In genomic region chrX:150085881-150086280, GRCh38 we compare ENCODE assay signal across 17 cellular contexts.
DNase-seq lines count a peak whose midpoint lies in the region; TF ChIP-seq lines count a peak whose summit lies in the region.
"Had no signal": no experiment of that assay in that cellular context is flagged by ENCODE, and none has a peak within 500 bp of the region (broad histone marks: within the 10 kb centered on the region; RNA-seq: fewer than 3 reads in every experiment).

No MANE protein-coding gene starts in this region.

- intact Hi-C loops in lower leg skin (cut with DNase I; ENCODE audit: low total_unique reads): no loop called here

- WGBS in lower leg skin, 2 donors: 18 to 25% methylated on average over 1 of the region's 1 CpG

- TF ChIP-seq CTCF in cardiac fibroblast (IDR thresholded peaks at IDR 0.05; ENCODE audit: low read depth, low read length) (no peak), lower leg skin (IDR thresholded peaks at IDR 0.05) (no peak)

- no peak overlapping the region for H3K4me3 ChIP-seq in cardiac fibroblast (replicated peaks in 1 of 2; ENCODE audit: low read depth in 2 of 2, low read length in 2 of 2)
- no peak overlapping the region for H3K4me3 ChIP-seq in lower leg skin (ENCODE audit: low read depth, poor library complexity, severe bottlenecking)
- H3K4me3 ChIP-seq: tibial artery had no signal

- DNase-seq in AG20443 (ENCODE audit: low spot score) (peak; percentile 14), M059J (ENCODE audit: low read depth) (peak; percentile 63), cardiac fibroblast (ENCODE audit: low read depth in 2 of 2) (peak; percentile 28 to 54), iris pigment epithelial cell (ENCODE audit: low read depth) (peak; percentile 51), NCI-H2196 (lab: John Stamatoyannopoulos, UW; ENCODE audit: unreplicated experiment) (no peak), C1 segment of cervical spinal cord (lab: John Stamatoyannopoulos, UW) (no peak), lower leg skin (ENCODE audit: low spot score in 2 of 2) (no peak), GM19240 (ENCODE audit: insufficient read length, low spot score) (no peak)
- DNase-seq: activated CD4-positive, alpha-beta T cell treated with anti-CD3 and anti-CD28 coated beads for 36 hours; CD8-positive, alpha-beta memory T cell; DND-41; left cardiac atrium; midbrain; NCI-H69; stimulated activated CD4-positive, alpha-beta T cell treated with anti-CD3 and anti-CD28 coated beads, Interleukin-1b, Interleukin-23, amount 100 ng/mL, for 48 hours; stimulated activated naive B cell treated with anti-CD40 and anti-IgM and Interleukin-4, amounts not matched to agents 10 μg/mL and 1 μg/mL and 100 μg/mL, for 72 hours; tibial artery had no signal

- no peak for TF ChIP-seq POLR2A in lower leg skin (IDR thresholded peaks at IDR 0.05)

Comparison
In these comparisons a context has a peak if more than half of its experiments do, and no peak if none do; other contexts are left out.
1. DNase-seq: peak in AG20443 (single experiment), M059J (single experiment), cardiac fibroblast (2 of 2) and iris pigment epithelial cell (single experiment); none in NCI-H2196 (single experiment), C1 segment of cervical spinal cord (0 of 14), lower leg skin (0 of 2) and GM19240 (single experiment).